In the genomic region with DNA sequence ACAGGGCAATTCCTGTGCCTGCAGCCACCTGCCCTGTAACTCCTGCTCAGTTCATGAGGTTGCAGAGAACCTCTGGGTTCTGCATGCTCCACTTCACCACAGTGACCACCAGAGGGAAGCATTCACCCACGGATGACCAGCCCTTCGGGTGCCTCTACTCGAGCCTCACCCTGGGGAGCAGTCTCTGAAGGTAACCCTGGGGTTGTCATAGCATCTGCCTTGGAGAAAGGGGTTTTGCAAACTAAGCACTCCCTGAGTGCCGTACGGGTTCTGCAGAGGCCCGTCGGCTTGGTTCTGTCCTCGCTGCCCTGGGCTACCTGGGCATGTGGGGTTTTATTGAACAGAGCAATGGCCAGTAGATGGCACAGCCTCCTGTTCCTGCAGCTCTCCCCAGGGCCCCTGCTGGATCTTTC, we compare ENCODE assay signal across 9 cellular contexts. TPM values are rescaled to one million over a fixed set of nuclear protein-coding genes. Genes with fewer than 3 reads are reported as not detected.
A peak's percentile ranks its signal among the peaks of the same experiment; 100 is the strongest.
DNase-seq lines count a peak whose midpoint lies in the region; ATAC-seq and TF ChIP-seq lines count a peak whose summit lies in the region.
"Had no signal": no experiment of that assay in that cellular context is flagged by ENCODE, and none has a peak within 500 bp of the region (broad histone marks: within the 10 kb centered on the region; RNA-seq: fewer than 3 reads in every experiment).

No MANE protein-coding gene starts in this region.

- intact Hi-C loops in Right ventricle myocardium inferior (cut with DNase I) = loop anchor here (5.0 kb wide), 1 partner anchor 1028 kb away; no protein-coding TSS in a partner anchor
- intact Hi-C loops in cardiac septum (cut with DNase I) = no loop called here
- intact Hi-C loops in esophagus muscularis mucosa (cut with DNase I) = loop anchor here (5.0 kb wide), 1 partner anchor 108 kb away; no protein-coding TSS in a partner anchor

- peaks cover 25% of the 10 kb centered on the region for H3K27me3 Mint-ChIP-seq in neural crest cell (ENCODE audit: low read depth)

- no peaks in the 10 kb centered on the region for H3K27me3 ChIP-seq in esophagus muscularis mucosa

- no peak overlapping the region for H3K4me3 Mint-ChIP-seq in neural crest cell
- H3K4me3 Mint-ChIP-seq: naive B cell had no signal

- H3K36me3 ChIP-seq in esophagus muscularis mucosa = no peaks in the 10 kb centered on the region

- TF ChIP-seq POLR2A in esophagus muscularis mucosa (IDR thresholded peaks at IDR 0.05; ENCODE audit: low read depth) = no peak

- TF ChIP-seq EP300 in esophagus muscularis mucosa (IDR thresholded peaks at IDR 0.05) = no peak

- H3K9me3 Mint-ChIP-seq in neural crest cell = peaks cover under 1% of the 10 kb centered on the region
- H3K9me3 Mint-ChIP-seq: naive B cell had no signal

- whole genome bisulfite sequencing in esophagus muscularis mucosa = 0% methylated on average over 1 of the region's 8 CpGs

- no peaks in the 10 kb centered on the region for H3K36me3 Mint-ChIP-seq in neural crest cell (ENCODE audit: low read depth)
- H3K36me3 Mint-ChIP-seq: naive B cell had no signal

- no peak overlapping the region for H3K27ac ChIP-seq in esophagus muscularis mucosa (replicated peaks in 1 of 4)

- H3K4me1 Mint-ChIP-seq in neural crest cell = no peaks in the 10 kb centered on the region
- H3K4me1 Mint-ChIP-seq: naive B cell had no signal

- ATAC-seq in Right ventricle myocardium inferior = peak; percentile 73
- peak; percentile 74 for ATAC-seq in HG03342 (IDR thresholded peaks at IDR 0.05; ENCODE audit: unreplicated experiment)

- no peaks in the 10 kb centered on the region for H3K9me3 ChIP-seq in esophagus muscularis mucosa

- no peak overlapping the region for H3K4me3 ChIP-seq in esophagus muscularis mucosa

- H3K4me1 ChIP-seq in esophagus muscularis mucosa = peaks cover 0 to 22% (median 12%) of the 10 kb centered on the region in 4 donors

- DNase-seq in Right ventricle myocardium inferior (ENCODE audit: missing footprints) = no peak
- DNase-seq in cardiac septum (ENCODE audit: low spot score) = no peak
- peak; percentile 10 for DNase-seq in NOMO-1 treated with DMSO at 0.1 percent for 48 hours (lab: John Stamatoyannopoulos, UW; ENCODE audit: unreplicated experiment)
- DNase-seq in activated CD8-positive, alpha-beta memory T cell treated with anti-CD3 and anti-CD28 coated beads, Interleukin-2, amount 50 U/mL, for 24 hours (ENCODE audit: extremely low read depth) = peak; percentile 35
- peak; percentile 91 for DNase-seq in esophagus muscularis mucosa (ENCODE audit: extremely low spot score)
- peak; percentile 60 for DNase-seq in neural crest cell (ENCODE audit: low read depth, low spot score)
- peak; percentile 15 for DNase-seq in stromal cell of bone marrow (ENCODE audit: low read depth)
- DNase-seq: naive B cell had no signal

- TF ChIP-seq CTCF in esophagus muscularis mucosa (IDR thresholded peaks at IDR 0.05) = peak; percentile 67 to 88 (median 81)
- peak; percentile 80 for TF ChIP-seq CTCF in neural crest cell (conservative IDR thresholded peaks at IDR 0.05)

- H3K27ac Mint-ChIP-seq in neural crest cell (ENCODE audit: unreplicated experiment) = no peak overlapping the region
- H3K27ac Mint-ChIP-seq: naive B cell had no signal

RNA-seq across cellular contexts. Expression of a gene that starts 10.2 kb away (rescaled TPM):
- total RNA-seq in Right ventricle myocardium inferior (not detected), cardiac septum (not detected), esophagus muscularis mucosa (1 to 10 TPM in 3 of 4 donors, not detected in 1; 1.4 to 4.5 (median 3.7) TPM), neural crest cell (not detected in 2 replicates)

Comparison
In these comparisons a context has a peak if more than half of its experiments do, and no peak if none do; other contexts are left out.
1. DNase-seq: peak in NOMO-1 treated with DMSO at 0.1 percent for 48 hours (single experiment), activated CD8-positive, alpha-beta memory T cell treated with anti-CD3 and anti-CD28 coated beads, Interleukin-2, amount 50 U/mL, for 24 hours (single experiment), esophagus muscularis mucosa (single experiment), neural crest cell (single experiment) and stromal cell of bone marrow (single experiment); none in Right ventricle myocardium inferior (single experiment) and cardiac septum (single experiment).